1 cellular context compared by ENCODE assay signal in the genomic region with DNA sequence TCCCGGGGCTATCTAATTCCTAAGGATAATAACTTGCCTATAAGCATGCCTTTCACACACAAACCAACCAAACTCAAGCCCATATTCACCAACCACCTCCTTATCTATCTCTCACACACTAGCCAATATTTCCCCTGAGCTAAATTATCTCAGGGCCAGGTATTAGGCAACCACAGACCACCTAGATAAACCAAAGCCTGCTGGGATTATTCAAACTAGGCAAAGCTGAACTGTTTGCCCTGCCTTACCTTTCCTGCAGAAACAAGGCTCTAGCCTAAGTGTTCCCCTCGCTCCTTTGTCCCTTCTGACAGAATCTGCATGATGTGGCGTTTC.
A peak's percentile ranks its signal among the peaks of the same experiment; 100 is the strongest.
TF ChIP-seq lines count a peak whose summit lies in the region.

No MANE protein-coding gene starts in this region.

TF ChIP-seq in K562, 482 proteins besides CTCF, POLR2A, EP300 and RAD21 (continued from another document and continues in another):
- TF ChIP-seq, protein P1, sequence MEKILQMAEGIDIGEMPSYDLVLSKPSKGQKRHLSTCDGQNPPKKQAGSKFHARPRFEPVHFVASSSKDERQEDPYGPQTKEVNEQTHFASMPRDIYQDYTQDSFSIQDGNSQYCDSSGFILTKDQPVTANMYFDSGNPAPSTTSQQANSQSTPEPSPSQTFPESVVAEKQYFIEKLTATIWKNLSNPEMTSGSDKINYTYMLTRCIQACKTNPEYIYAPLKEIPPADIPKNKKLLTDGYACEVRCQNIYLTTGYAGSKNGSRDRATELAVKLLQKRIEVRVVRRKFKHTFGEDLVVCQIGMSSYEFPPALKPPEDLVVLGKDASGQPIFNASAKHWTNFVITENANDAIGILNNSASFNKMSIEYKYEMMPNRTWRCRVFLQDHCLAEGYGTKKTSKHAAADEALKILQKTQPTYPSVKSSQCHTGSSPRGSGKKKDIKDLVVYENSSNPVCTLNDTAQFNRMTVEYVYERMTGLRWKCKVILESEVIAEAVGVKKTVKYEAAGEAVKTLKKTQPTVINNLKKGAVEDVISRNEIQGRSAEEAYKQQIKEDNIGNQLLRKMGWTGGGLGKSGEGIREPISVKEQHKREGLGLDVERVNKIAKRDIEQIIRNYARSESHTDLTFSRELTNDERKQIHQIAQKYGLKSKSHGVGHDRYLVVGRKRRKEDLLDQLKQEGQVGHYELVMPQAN (IDR thresholded peaks at IDR 0.05; ENCODE audit: borderline replicate concordance), result no peak
- no peak for TF ChIP-seq EP400 (IDR thresholded peaks at IDR 0.05)
- no peak for TF ChIP-seq ZKSCAN8 (CRISPR knock-in tag; IDR thresholded peaks at IDR 0.05)
- no peak for TF ChIP-seq GABPB1 (CRISPR knock-in tag; IDR thresholded peaks at IDR 0.05)
- TF ChIP-seq, protein P2, sequence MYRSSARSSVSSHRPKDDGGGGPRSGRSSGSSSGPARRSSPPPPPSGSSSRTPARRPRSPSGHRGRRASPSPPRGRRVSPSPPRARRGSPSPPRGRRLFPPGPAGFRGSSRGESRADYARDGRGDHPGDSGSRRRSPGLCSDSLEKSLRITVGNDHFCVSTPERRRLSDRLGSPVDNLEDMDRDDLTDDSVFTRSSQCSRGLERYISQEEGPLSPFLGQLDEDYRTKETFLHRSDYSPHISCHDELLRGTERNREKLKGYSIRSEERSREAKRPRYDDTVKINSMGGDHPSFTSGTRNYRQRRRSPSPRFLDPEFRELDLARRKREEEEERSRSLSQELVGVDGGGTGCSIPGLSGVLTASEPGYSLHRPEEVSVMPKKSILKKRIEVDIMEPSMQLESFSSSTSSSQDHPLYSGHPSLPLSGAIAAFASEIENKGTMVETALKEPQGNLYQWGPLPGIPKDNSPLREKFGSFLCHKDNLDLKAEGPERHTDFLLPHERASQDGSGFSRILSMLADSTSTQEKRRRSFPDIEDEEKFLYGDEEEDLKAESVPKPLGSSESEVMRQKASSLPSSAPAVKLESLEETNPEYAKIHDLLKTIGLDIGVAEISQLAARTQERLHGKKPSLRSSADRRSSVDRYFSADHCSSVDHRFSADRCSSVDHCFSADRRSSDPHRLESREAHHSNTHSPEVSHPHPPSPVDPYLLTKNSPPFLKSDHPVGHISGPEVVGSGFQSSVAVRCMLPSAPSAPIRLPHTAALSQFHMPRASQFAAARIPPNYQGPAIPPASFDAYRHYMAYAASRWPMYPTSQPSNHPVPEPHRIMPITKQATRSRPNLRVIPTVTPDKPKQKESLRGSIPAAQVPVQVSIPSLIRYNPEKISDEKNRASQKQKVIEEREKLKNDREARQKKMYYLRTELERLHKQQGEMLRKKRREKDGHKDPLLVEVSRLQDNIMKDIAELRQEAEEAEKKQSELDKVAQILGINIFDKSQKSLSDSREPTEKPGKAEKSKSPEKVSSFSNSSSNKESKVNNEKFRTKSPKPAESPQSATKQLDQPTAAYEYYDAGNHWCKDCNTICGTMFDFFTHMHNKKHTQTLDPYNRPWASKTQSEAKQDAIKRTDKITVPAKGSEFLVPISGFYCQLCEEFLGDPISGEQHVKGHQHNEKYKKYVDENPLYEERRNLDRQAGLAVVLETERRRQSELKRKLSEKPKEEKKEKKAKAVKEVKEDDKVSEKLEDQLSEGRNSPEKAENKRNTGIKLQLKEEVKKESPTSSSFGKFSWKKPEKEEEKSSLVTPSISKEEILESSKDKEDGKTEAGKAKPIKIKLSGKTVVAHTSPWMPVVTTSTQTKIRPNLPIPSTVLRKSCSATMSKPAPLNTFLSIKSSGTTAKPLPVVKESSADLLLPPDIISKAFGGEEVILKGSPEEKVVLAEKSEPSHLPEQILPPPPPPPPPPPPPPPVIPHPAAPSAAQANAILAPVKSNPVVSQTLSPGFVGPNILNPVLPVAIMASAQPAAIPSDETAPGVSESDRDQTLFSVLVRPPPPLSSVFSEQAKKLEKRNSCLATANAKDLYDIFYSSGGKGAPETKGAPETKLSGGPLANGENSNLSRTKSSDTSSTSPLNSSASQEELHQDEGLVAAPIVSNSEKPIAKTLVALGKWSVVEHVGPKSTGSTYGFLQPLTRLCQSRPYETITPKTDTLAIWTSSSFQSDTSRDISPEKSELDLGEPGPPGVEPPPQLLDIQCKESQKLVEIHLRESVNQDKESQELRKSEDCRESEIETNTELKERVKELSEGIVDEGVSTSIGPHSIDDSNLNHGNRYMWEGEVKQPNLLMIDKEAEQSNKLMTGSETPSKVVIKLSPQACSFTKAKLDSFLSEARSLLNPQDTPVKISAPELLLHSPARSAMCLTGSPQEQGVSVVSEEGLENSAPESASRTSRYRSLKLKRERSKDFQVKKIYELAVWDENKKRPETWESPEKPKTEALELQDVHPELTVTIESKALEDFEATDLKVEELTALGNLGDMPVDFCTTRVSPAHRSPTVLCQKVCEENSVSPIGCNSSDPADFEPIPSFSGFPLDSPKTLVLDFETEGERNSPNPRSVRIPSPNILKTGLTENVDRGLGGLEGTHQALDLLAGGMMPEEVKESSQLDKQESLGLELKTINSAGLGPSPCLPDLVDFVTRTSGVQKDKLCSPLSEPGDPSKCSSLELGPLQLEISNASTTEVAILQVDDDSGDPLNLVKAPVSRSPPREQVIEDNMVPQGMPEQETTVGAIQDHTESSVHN (IDR thresholded peaks at IDR 0.05; ENCODE audit: borderline replicate concordance in 1 of 2, low read depth in 1 of 2), result no peak
- no peak for TF ChIP-seq HCFC1 (IDR thresholded peaks at IDR 0.05; ENCODE audit: low read depth, low read length)
- no peak for TF ChIP-seq KDM5B (IDR thresholded peaks at IDR 0.05; ENCODE audit: insufficient replicate concordance, low read depth, low read length)
- TF ChIP-seq, protein P3, sequence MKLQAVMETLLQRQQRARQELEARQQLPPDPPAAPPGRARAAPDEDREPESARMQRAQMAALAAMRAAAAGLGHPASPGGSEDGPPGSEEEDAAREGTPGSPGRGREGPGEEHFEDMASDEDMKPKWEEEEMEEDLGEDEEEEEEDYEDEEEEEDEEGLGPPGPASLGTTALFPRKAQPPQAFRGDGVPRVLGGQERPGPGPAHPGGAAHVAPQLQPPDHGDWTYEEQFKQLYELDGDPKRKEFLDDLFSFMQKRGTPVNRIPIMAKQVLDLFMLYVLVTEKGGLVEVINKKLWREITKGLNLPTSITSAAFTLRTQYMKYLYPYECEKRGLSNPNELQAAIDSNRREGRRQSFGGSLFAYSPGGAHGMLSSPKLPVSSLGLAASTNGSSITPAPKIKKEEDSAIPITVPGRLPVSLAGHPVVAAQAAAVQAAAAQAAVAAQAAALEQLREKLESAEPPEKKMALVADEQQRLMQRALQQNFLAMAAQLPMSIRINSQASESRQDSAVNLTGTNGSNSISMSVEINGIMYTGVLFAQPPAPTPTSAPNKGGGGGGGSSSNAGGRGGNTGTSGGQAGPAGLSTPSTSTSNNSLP (IDR thresholded peaks at IDR 0.05; ENCODE audit: borderline replicate concordance, low read depth, low read length), result peak; percentile 45; the same call in 1 of the 2 replicates
- no peak for TF ChIP-seq ZNF274 (IDR thresholded peaks at IDR 0.05; ENCODE audit: borderline replicate concordance, low read depth, low read length)
- TF ChIP-seq ZNF551 (CRISPR knock-in tag; IDR thresholded peaks at IDR 0.05), result no peak
- TF ChIP-seq SPI1 (IDR thresholded peaks at IDR 0.05; ENCODE audit: borderline replicate concordance, low read depth, low read length), result no peak
- TF ChIP-seq BCL6 (CRISPR knock-in tag; IDR thresholded peaks at IDR 0.05), result no peak
- TF ChIP-seq FIP1L1 (IDR thresholded peaks at IDR 0.05; ENCODE audit: low read depth, low read length, poor library complexity, severe bottlenecking), result no peak
- TF ChIP-seq CCAR2 (IDR thresholded peaks at IDR 0.05; ENCODE audit: low read depth, low read length), result no peak
- TF ChIP-seq ETV5 (CRISPR knock-in tag; IDR thresholded peaks at IDR 0.05; ENCODE audit: low read depth), result no peak
- TF ChIP-seq, protein P4, sequence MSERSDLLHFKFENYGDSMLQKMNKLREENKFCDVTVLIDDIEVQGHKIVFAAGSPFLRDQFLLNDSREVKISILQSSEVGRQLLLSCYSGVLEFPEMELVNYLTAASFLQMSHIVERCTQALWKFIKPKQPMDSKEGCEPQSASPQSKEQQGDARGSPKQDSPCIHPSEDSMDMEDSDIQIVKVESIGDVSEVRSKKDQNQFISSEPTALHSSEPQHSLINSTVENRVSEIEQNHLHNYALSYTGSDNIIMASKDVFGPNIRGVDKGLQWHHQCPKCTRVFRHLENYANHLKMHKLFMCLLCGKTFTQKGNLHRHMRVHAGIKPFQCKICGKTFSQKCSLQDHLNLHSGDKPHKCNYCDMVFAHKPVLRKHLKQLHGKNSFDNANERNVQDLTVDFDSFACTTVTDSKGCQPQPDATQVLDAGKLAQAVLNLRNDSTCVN (CRISPR knock-in tag; IDR thresholded peaks at IDR 0.05), result no peak
- TF ChIP-seq ZNF146 (CRISPR knock-in tag; IDR thresholded peaks at IDR 0.05; ENCODE audit: unreplicated experiment), result no peak
- no peak for TF ChIP-seq ZNF133 (CRISPR knock-in tag; IDR thresholded peaks at IDR 0.05)
- TF ChIP-seq ZKSCAN1 (IDR thresholded peaks at IDR 0.05; ENCODE audit: low read depth, low read length), result no peak
- no peak for TF ChIP-seq RBM17 (IDR thresholded peaks at IDR 0.05; ENCODE audit: borderline replicate concordance, low read depth, low read length)
- TF ChIP-seq, protein P5, sequence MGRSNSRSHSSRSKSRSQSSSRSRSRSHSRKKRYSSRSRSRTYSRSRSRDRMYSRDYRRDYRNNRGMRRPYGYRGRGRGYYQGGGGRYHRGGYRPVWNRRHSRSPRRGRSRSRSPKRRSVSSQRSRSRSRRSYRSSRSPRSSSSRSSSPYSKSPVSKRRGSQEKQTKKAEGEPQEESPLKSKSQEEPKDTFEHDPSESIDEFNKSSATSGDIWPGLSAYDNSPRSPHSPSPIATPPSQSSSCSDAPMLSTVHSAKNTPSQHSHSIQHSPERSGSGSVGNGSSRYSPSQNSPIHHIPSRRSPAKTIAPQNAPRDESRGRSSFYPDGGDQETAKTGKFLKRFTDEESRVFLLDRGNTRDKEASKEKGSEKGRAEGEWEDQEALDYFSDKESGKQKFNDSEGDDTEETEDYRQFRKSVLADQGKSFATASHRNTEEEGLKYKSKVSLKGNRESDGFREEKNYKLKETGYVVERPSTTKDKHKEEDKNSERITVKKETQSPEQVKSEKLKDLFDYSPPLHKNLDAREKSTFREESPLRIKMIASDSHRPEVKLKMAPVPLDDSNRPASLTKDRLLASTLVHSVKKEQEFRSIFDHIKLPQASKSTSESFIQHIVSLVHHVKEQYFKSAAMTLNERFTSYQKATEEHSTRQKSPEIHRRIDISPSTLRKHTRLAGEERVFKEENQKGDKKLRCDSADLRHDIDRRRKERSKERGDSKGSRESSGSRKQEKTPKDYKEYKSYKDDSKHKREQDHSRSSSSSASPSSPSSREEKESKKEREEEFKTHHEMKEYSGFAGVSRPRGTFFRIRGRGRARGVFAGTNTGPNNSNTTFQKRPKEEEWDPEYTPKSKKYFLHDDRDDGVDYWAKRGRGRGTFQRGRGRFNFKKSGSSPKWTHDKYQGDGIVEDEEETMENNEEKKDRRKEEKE (IDR thresholded peaks at IDR 0.05; ENCODE audit: borderline replicate concordance in 1 of 2, control insufficient read depth in 1 of 2, low read depth in 2 of 2, low read length in 1 of 2), result no peak
- no peak for TF ChIP-seq NFATC3 (IDR thresholded peaks at IDR 0.05)
- TF ChIP-seq NFE2 (IDR thresholded peaks at IDR 0.05; ENCODE audit: low read depth), result no peak
- TF ChIP-seq FOXK1 (CRISPR knock-in tag; IDR thresholded peaks at IDR 0.05; ENCODE audit: borderline replicate concordance), result no peak
- TF ChIP-seq MYBL2 (IDR thresholded peaks at IDR 0.05; ENCODE audit: low read depth), result no peak
- TF ChIP-seq MYBL2 (CRISPR knock-in tag; IDR thresholded peaks at IDR 0.05; ENCODE audit: borderline replicate concordance), result no peak
- TF ChIP-seq, protein P6, sequence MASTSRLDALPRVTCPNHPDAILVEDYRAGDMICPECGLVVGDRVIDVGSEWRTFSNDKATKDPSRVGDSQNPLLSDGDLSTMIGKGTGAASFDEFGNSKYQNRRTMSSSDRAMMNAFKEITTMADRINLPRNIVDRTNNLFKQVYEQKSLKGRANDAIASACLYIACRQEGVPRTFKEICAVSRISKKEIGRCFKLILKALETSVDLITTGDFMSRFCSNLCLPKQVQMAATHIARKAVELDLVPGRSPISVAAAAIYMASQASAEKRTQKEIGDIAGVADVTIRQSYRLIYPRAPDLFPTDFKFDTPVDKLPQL (IDR thresholded peaks at IDR 0.05; ENCODE audit: extremely low read depth, insufficient read length), result no peak
- TF ChIP-seq CEBPB (tag; IDR thresholded peaks at IDR 0.05), result peak; percentile 88
- no peak for TF ChIP-seq TGIF2 (CRISPR knock-in tag; IDR thresholded peaks at IDR 0.05)
- no peak for TF ChIP-seq ZNF212 (CRISPR knock-in tag; IDR thresholded peaks at IDR 0.05)
- no peak for TF ChIP-seq CBX8 (IDR thresholded peaks at IDR 0.05; ENCODE audit: borderline replicate concordance, extremely low read depth, low read depth, low read length, poor library complexity, severe bottlenecking)
- TF ChIP-seq, protein P7, sequence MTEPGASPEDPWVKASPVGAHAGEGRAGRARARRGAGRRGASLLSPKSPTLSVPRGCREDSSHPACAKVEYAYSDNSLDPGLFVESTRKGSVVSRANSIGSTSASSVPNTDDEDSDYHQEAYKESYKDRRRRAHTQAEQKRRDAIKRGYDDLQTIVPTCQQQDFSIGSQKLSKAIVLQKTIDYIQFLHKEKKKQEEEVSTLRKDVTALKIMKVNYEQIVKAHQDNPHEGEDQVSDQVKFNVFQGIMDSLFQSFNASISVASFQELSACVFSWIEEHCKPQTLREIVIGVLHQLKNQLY (CRISPR knock-in tag; conservative IDR thresholded peaks at IDR 0.05), result no peak
- TF ChIP-seq SMARCA5 (IDR thresholded peaks at IDR 0.05), result no peak
- TF ChIP-seq PRPF4 (IDR thresholded peaks at IDR 0.05; ENCODE audit: insufficient read depth, low read depth, low read length, poor library complexity, severe bottlenecking), result no peak
- no peak for TF ChIP-seq C11orf30 (IDR thresholded peaks at IDR 0.05; ENCODE audit: low read depth)
- no peak for TF ChIP-seq MCM2 (IDR thresholded peaks at IDR 0.05; ENCODE audit: low read depth)
- TF ChIP-seq, protein P8, sequence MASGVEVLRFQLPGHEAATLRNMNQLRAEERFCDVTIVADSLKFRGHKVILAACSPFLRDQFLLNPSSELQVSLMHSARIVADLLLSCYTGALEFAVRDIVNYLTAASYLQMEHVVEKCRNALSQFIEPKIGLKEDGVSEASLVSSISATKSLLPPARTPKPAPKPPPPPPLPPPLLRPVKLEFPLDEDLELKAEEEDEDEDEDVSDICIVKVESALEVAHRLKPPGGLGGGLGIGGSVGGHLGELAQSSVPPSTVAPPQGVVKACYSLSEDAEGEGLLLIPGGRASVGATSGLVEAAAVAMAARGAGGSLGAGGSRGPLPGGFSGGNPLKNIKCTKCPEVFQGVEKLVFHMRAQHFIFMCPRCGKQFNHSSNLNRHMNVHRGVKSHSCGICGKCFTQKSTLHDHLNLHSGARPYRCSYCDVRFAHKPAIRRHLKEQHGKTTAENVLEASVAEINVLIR (CRISPR knock-in tag; IDR thresholded peaks at IDR 0.05), result no peak
- peak; percentile 69; the same call in 1 of the 2 replicates for TF ChIP-seq KLF16 (IDR thresholded peaks at IDR 0.05)
- TF ChIP-seq MBD2 (IDR thresholded peaks at IDR 0.05; ENCODE audit: borderline replicate concordance, low read depth), result no peak
- peak; percentile 92 for TF ChIP-seq DPF2 (IDR thresholded peaks at IDR 0.05)
- TF ChIP-seq FOXA3 (CRISPR knock-in tag; conservative IDR thresholded peaks at IDR 0.05 in 1 of 2, IDR thresholded peaks at IDR 0.05 in 1 of 2), result no peak
- no peak for TF ChIP-seq FOXJ2 (tag; IDR thresholded peaks at IDR 0.05)
- TF ChIP-seq PHB2 (IDR thresholded peaks at IDR 0.05; ENCODE audit: low read depth), result peak; percentile 42; the same call in 1 of the 2 replicates
- peak; percentile 52; the same call in 1 of the 2 replicates for TF ChIP-seq RAD51 (IDR thresholded peaks at IDR 0.05; ENCODE audit: borderline replicate concordance, low read depth)
